21 cellular contexts compared by ENCODE assay signal in the genomic region with DNA sequence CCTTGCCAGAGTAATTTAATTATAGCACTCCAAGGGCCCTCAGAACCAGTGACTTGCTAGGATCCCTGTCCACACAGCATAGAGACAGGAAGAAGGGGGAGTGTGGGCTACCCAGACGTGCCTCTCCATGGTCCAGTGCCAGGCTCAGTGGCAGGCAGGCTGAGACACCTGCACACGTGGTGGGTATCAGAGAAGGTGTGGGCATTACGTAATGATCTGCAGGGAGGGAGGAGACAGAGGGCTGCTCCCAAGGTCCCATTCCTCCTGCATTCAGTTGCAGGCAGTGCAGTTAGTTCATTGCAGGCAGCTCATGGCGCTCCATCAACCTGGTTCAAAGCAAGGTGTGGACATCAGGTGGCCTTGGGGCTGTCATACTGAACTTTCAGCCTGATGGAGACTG. TPM values are rescaled to one million over a fixed set of nuclear protein-coding genes. Genes with fewer than 3 reads are reported as not detected.
A peak's percentile ranks its signal among the peaks of the same experiment; 100 is the strongest.
DNase-seq lines count a peak whose midpoint lies in the region; ATAC-seq and TF ChIP-seq lines count a peak whose summit lies in the region.
"Had no signal": no experiment of that assay in that cellular context is flagged by ENCODE, and none has a peak within 500 bp of the region (broad histone marks: within the 10 kb centered on the region; RNA-seq: fewer than 3 reads in every experiment).

No MANE protein-coding gene starts in this region.

- H3K36me3 ChIP-seq in SK-N-SH (replicated peaks in 1 of 2; ENCODE audit: control insufficient read depth in 1 of 2, insufficient read depth in 2 of 2, low read length in 1 of 2), result no peaks in the 10 kb centered on the region
- H3K36me3 ChIP-seq in stomach, result no peaks in the 10 kb centered on the region
- H3K36me3 ChIP-seq: prostate gland, transverse colon had no signal

- no peaks in the 10 kb centered on the region for H3K27me3 ChIP-seq in SK-N-SH (ENCODE audit: insufficient read depth)
- no peaks in the 10 kb centered on the region for H3K27me3 ChIP-seq in stomach
- H3K27me3 ChIP-seq: transverse colon had no signal

- no peak overlapping the region for H3K4me2 ChIP-seq in SK-N-SH
- H3K4me2 ChIP-seq: A549 had no signal

- ATAC-seq in SK-N-SH treated with all-trans-retinoic acid at 6 μM for 48 hours (no peak), HG03095 (IDR thresholded peaks at IDR 0.05; ENCODE audit: unreplicated experiment) (no peak)
- ATAC-seq: A549, esophagus mucosa had no signal

- no peaks in the 10 kb centered on the region for H4K20me1 ChIP-seq in SK-N-SH (ENCODE audit: insufficient read depth)

- CTCF ChIA-PET in SK-N-SH (lab: Yijun Ruan, JAX), result interaction anchor here (0.9 kb wide), 1 partner anchor 44 kb away, joined by 3 read pairs; no protein-coding TSS in a partner anchor

- no peaks in the 10 kb centered on the region for H3F3A ChIP-seq in SK-N-SH (replicated peaks; ENCODE audit: insufficient read depth)

- H3K79me2 ChIP-seq in SK-N-SH (ENCODE audit: insufficient read depth), result no peaks in the 10 kb centered on the region

- TF ChIP-seq CTCF in SK-N-SH (IDR thresholded peaks at IDR 0.05), result no peak
- no peak for TF ChIP-seq CTCF in stomach (IDR thresholded peaks at IDR 0.05)

- H3K9me2 ChIP-seq in SK-N-SH, result no peaks in the 10 kb centered on the region

- H3K4me1 ChIP-seq in SK-N-SH (ENCODE audit: control insufficient read depth in 1 of 2, insufficient read depth in 2 of 2, low read depth in 1 of 2, low read length in 1 of 2) (peaks cover 0 to 12% of the 10 kb centered on the region in 2 experiments; a peak in 2 of 4 replicates), stomach (peaks cover 0 to 28% (median 18%) of the 10 kb centered on the region in 4 donors)
- H3K4me1 ChIP-seq: A549, prostate gland, transverse colon had no signal

- POLR2A ChIA-PET in SK-N-SH (lab: Yijun Ruan, JAX), result no interaction called here

- peak; percentile 32 for DNase-seq in SK-N-SH
- peak; percentile 90 for DNase-seq in NCI-H82 (lab: John Stamatoyannopoulos, UW)
- peak; percentile 20 for DNase-seq in kidney glomerular epithelial cell (lab: John Stamatoyannopoulos, UW)
- DNase-seq in stomach, result peak; percentile 66
- DNase-seq in stimulated activated CD4-positive, alpha-beta T cell treated with anti-CD3 and anti-CD28 coated beads, Interleukin-4, amount 100 ng/mL, for 24 hours, result no peak
- DNase-seq in SW 1271 (lab: John Stamatoyannopoulos, UW), result no peak
- DNase-seq: activated CD4-positive, alpha-beta T cell treated with anti-CD3 and anti-CD28 coated beads, Interleukin-2, amount 50 U/mL, for 4 hours; activated gamma-delta T cell treated with Interleukin-2 at 50 U/mL for 16 hours; central memory CD4-positive, alpha-beta T cell; DMS79; mesenchymal stem cell; MV-4-11; nephron progenitor cell; transverse colon had no signal

- H3K9me3 ChIP-seq in SK-N-SH, result no peaks in the 10 kb centered on the region
- no peaks in the 10 kb centered on the region for H3K9me3 ChIP-seq in stomach
- H3K9me3 ChIP-seq: A549, prostate gland, transverse colon had no signal

- no peak for TF ChIP-seq POLR2A in stomach (IDR thresholded peaks at IDR 0.05)

- TF ChIP-seq EP300 in SK-N-SH (IDR thresholded peaks at IDR 0.05; ENCODE audit: borderline replicate concordance in 1 of 2, low read depth in 1 of 2, low read length in 1 of 2), result no peak
- TF ChIP-seq EP300 in stomach (IDR thresholded peaks at IDR 0.05), result no peak

- TF ChIP-seq RAD21 in SK-N-SH (IDR thresholded peaks at IDR 0.05; ENCODE audit: low read length), result no peak

- H3K27ac ChIP-seq in SK-N-SH (ENCODE audit: low read depth in 2 of 2, low read length in 1 of 2) (no peak overlapping the region), stomach (no peak overlapping the region)
- H3K27ac ChIP-seq: A549, prostate gland, transverse colon had no signal

- no peak overlapping the region for H3K9ac ChIP-seq in SK-N-SH

- WGBS in SK-N-SH (ENCODE audit: low lambda C conversion rate), result 43% methylated on average over 3 of the region's 4 CpGs
- WGBS in stomach, 5 donors, result 39 to 63% (median 46%) methylated on average over 4 of the region's 4 CpGs

- H2AFZ ChIP-seq in SK-N-SH (ENCODE audit: low read depth), result no peak overlapping the region

- H3K4me3 ChIP-seq in SK-N-SH (ENCODE audit: low read depth in 2 of 2, low read length in 1 of 2), result no peak overlapping the region
- no peak overlapping the region for H3K4me3 ChIP-seq in stomach
- H3K4me3 ChIP-seq: A549, prostate gland, transverse colon had no signal

- intact Hi-C loops in stomach (cut with DNase I; ENCODE audit: low total_unique reads), result no loop called here

TF ChIP-seq in SK-N-SH, 30 proteins besides CTCF, POLR2A, EP300 and RAD21 (continues in another document):
- no peak for TF ChIP-seq POLR2AphosphoS5 (IDR thresholded peaks at IDR 0.05; ENCODE audit: low read depth, low read length)
- TF ChIP-seq, protein P1, sequence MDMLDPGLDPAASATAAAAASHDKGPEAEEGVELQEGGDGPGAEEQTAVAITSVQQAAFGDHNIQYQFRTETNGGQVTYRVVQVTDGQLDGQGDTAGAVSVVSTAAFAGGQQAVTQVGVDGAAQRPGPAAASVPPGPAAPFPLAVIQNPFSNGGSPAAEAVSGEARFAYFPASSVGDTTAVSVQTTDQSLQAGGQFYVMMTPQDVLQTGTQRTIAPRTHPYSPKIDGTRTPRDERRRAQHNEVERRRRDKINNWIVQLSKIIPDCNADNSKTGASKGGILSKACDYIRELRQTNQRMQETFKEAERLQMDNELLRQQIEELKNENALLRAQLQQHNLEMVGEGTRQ (IDR thresholded peaks at IDR 0.05; ENCODE audit: borderline replicate concordance, low read depth, low read length), result no peak
- TF ChIP-seq JUND (IDR thresholded peaks at IDR 0.05), result no peak
- TF ChIP-seq TAF1 (IDR thresholded peaks at IDR 0.05; ENCODE audit: borderline replicate concordance, low read depth, low read length), result no peak
- TF ChIP-seq, protein P2, sequence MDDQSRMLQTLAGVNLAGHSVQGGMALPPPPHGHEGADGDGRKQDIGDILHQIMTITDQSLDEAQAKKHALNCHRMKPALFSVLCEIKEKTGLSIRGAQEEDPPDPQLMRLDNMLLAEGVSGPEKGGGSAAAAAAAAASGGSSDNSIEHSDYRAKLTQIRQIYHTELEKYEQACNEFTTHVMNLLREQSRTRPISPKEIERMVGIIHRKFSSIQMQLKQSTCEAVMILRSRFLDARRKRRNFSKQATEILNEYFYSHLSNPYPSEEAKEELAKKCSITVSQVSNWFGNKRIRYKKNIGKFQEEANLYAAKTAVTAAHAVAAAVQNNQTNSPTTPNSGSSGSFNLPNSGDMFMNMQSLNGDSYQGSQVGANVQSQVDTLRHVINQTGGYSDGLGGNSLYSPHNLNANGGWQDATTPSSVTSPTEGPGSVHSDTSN (IDR thresholded peaks at IDR 0.05), result no peak
- TF ChIP-seq, protein P3, sequence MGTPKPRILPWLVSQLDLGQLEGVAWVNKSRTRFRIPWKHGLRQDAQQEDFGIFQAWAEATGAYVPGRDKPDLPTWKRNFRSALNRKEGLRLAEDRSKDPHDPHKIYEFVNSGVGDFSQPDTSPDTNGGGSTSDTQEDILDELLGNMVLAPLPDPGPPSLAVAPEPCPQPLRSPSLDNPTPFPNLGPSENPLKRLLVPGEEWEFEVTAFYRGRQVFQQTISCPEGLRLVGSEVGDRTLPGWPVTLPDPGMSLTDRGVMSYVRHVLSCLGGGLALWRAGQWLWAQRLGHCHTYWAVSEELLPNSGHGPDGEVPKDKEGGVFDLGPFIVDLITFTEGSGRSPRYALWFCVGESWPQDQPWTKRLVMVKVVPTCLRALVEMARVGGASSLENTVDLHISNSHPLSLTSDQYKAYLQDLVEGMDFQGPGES (IDR thresholded peaks at IDR 0.05; ENCODE audit: low read depth, low read length), result no peak
- TF ChIP-seq SMC3 (IDR thresholded peaks at IDR 0.05; ENCODE audit: low read depth, low read length), result no peak
- no peak for TF ChIP-seq NRF1 (IDR thresholded peaks at IDR 0.05; ENCODE audit: low read depth, low read length)

TF ChIP-seq in SK-N-SH treated with all-trans-retinoic acid at 6 μM for 48 hours, 23 proteins besides CTCF, POLR2A, EP300 and RAD21 (continues in another document):
- TF ChIP-seq ZFP30 (CRISPR knock-in tag; IDR thresholded peaks at IDR 0.05) (no peak), ARNTL (CRISPR knock-in tag; IDR thresholded peaks at IDR 0.05; ENCODE audit: borderline replicate concordance, low read depth) (no peak), ISL1 (CRISPR knock-in tag; IDR thresholded peaks at IDR 0.05) (no peak), PPARA (CRISPR knock-in tag; IDR thresholded peaks at IDR 0.05; ENCODE audit: borderline replicate concordance) (no peak)
- TF ChIP-seq, protein P4, sequence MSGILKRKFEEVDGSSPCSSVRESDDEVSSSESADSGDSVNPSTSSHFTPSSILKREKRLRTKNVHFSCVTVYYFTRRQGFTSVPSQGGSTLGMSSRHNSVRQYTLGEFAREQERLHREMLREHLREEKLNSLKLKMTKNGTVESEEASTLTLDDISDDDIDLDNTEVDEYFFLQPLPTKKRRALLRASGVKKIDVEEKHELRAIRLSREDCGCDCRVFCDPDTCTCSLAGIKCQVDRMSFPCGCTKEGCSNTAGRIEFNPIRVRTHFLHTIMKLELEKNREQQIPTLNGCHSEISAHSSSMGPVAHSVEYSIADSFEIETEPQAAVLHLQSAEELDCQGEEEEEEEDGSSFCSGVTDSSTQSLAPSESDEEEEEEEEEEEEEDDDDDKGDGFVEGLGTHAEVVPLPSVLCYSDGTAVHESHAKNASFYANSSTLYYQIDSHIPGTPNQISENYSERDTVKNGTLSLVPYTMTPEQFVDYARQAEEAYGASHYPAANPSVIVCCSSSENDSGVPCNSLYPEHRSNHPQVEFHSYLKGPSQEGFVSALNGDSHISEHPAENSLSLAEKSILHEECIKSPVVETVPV (CRISPR knock-in tag; IDR thresholded peaks at IDR 0.05), result no peak

RNA-seq across cellular contexts. Expression of a gene that starts 49.9 kb away (rescaled TPM):
- polyA plus RNA-seq in SK-N-SH (2012; rRNA removed), result not detected in 2 replicates
- polyA plus RNA-seq in SK-N-SH (2012; cell fraction: cytosol; rRNA removed), result not detected in 2 replicates
- polyA plus RNA-seq in SK-N-SH (2012; cell fraction: nucleus; rRNA removed), result 0.04 TPM in 1 of 2 replicates, not detected in the other
- total RNA-seq in stomach, result not detected
- under 1 TPM in 2 of 3 donors, not detected in 1; 0.15 to 0.25 TPM for polyA plus RNA-seq in stomach
- total RNA-seq: esophagus mucosa; prostate gland; T-helper 1 cell treated with Interleukin-12 subunit alpha and Interleukin-12 subunit beta and Interleukin-4 antibody, amounts not matched to agents 30 ng/mL and 1 ng/mL, for 36 hours; transverse colon had no signal
- polyA plus RNA-seq: A549, CD14-positive monocyte had no signal

Comparison
In these comparisons a context has a peak if more than half of its experiments do, and no peak if none do; other contexts are left out.
1. DNase-seq: peak in SK-N-SH (single experiment), NCI-H82 (single experiment), kidney glomerular epithelial cell (single experiment) and stomach (single experiment); none in stimulated activated CD4-positive, alpha-beta T cell treated with anti-CD3 and anti-CD28 coated beads, Interleukin-4, amount 100 ng/mL, for 24 hours (single experiment) and SW 1271 (0 of 2).